Comparison of ENCODE assay signal across 10 cellular contexts in genomic region chr20:57481281-57481711, GRCh38. TPM values are rescaled to one million over a fixed set of nuclear protein-coding genes. Genes with fewer than 3 reads are reported as not detected.
DNase-seq lines count a peak whose midpoint lies in the region; ATAC-seq lines count a peak whose summit lies in the region.
"Had no signal": no experiment of that assay in that cellular context is flagged by ENCODE, and none has a peak within 500 bp of the region (broad histone marks: within the 10 kb centered on the region; RNA-seq: fewer than 3 reads in every experiment).

No MANE protein-coding gene starts in this region.

- peak overlapping the region; percentile 31 for H3K27ac Mint-ChIP-seq in dendritic cell treated with granulocyte-macrophage colony-stimulating factor and Interleukin-4, amounts not matched to agents 40 ng/mL and 50 ng/mL, for 4 days
- no peak overlapping the region for H3K27ac Mint-ChIP-seq in activated CD4-positive, alpha-beta memory T cell treated with anti-CD3 and anti-CD28 coated beads for 36 hours

- H3K36me3 Mint-ChIP-seq in dendritic cell treated with granulocyte-macrophage colony-stimulating factor and Interleukin-4, amounts not matched to agents 40 ng/mL and 50 ng/mL, for 4 days (ENCODE audit: low read depth), result no peaks in the 10 kb centered on the region
- no peaks in the 10 kb centered on the region for H3K36me3 Mint-ChIP-seq in activated CD4-positive, alpha-beta memory T cell treated with anti-CD3 and anti-CD28 coated beads for 36 hours
- H3K36me3 Mint-ChIP-seq: CD4-positive, CD25-positive, alpha-beta regulatory T cell had no signal

- DNase-seq in AG20443 (ENCODE audit: low spot score) (peak; percentile 7), retina (no peak), OCI-M2 (lab: John Stamatoyannopoulos, UW; ENCODE audit: unreplicated experiment) (no peak), NCI-H446 (lab: John Stamatoyannopoulos, UW) (no peak)
- DNase-seq in activated CD4-positive, alpha-beta memory T cell treated with anti-CD3 and anti-CD28 coated beads for 36 hours, result no peak

- H3K27me3 Mint-ChIP-seq in dendritic cell treated with granulocyte-macrophage colony-stimulating factor and Interleukin-4, amounts not matched to agents 40 ng/mL and 50 ng/mL, for 4 days, result peaks cover 30% of the 10 kb centered on the region
- H3K27me3 Mint-ChIP-seq in activated CD4-positive, alpha-beta memory T cell treated with anti-CD3 and anti-CD28 coated beads for 36 hours, result no peaks in the 10 kb centered on the region

- H3K9me3 Mint-ChIP-seq in dendritic cell treated with granulocyte-macrophage colony-stimulating factor and Interleukin-4, amounts not matched to agents 40 ng/mL and 50 ng/mL, for 4 days, result no peaks in the 10 kb centered on the region
- H3K9me3 Mint-ChIP-seq in activated CD4-positive, alpha-beta memory T cell treated with anti-CD3 and anti-CD28 coated beads for 36 hours, result no peaks in the 10 kb centered on the region
- H3K9me3 Mint-ChIP-seq: CD4-positive, CD25-positive, alpha-beta regulatory T cell had no signal

- CTCF ChIA-PET in activated CD4-positive, alpha-beta memory T cell treated with anti-CD3 and anti-CD28 coated beads for 36 hours (lab: Charles Lee), result no interaction called here

- intact Hi-C loops in dendritic cell treated with granulocyte-macrophage colony-stimulating factor and Interleukin-4, amounts not matched to agents 40 ng/mL and 50 ng/mL, for 4 days (cut with micrococcal nuclease), result no loop called here
- intact Hi-C loops in activated CD4-positive, alpha-beta memory T cell treated with anti-CD3 and anti-CD28 coated beads for 36 hours (cut with micrococcal nuclease), result no loop called here

- ATAC-seq in GM19438 (IDR thresholded peaks at IDR 0.05; ENCODE audit: low read depth, unreplicated experiment) (peak; percentile 4), HG03139 (IDR thresholded peaks at IDR 0.05; ENCODE audit: unreplicated experiment) (peak; percentile 15)

- H3K4me3 Mint-ChIP-seq in dendritic cell treated with granulocyte-macrophage colony-stimulating factor and Interleukin-4, amounts not matched to agents 40 ng/mL and 50 ng/mL, for 4 days, result no peak overlapping the region
- H3K4me3 Mint-ChIP-seq in activated CD4-positive, alpha-beta memory T cell treated with anti-CD3 and anti-CD28 coated beads for 36 hours, result no peak overlapping the region

- POLR2A ChIA-PET in activated CD4-positive, alpha-beta memory T cell treated with anti-CD3 and anti-CD28 coated beads for 36 hours (lab: Charles Lee), result no interaction called here

- peaks cover 29% of the 10 kb centered on the region for H3K4me1 Mint-ChIP-seq in dendritic cell treated with granulocyte-macrophage colony-stimulating factor and Interleukin-4, amounts not matched to agents 40 ng/mL and 50 ng/mL, for 4 days (ENCODE audit: low read depth)
- H3K4me1 Mint-ChIP-seq in activated CD4-positive, alpha-beta memory T cell treated with anti-CD3 and anti-CD28 coated beads for 36 hours (ENCODE audit: low read depth), result peaks cover 8% of the 10 kb centered on the region

RNA-seq across cellular contexts. Expression of gene CTCFL, which starts 43.6 kb away (rescaled TPM):
- not detected for total RNA-seq in activated CD4-positive, alpha-beta memory T cell treated with anti-CD3 and anti-CD28 coated beads for 36 hours
- total RNA-seq: CD4-positive, CD25-positive, alpha-beta regulatory T cell; skeletal muscle tissue had no signal
